8 cellular contexts compared by ENCODE assay signal in genomic region chr16:14300631-14301149, GRCh38.
A peak's percentile ranks its signal among the peaks of the same experiment; 100 is the strongest.
DNase-seq lines count a peak whose midpoint lies in the region; ATAC-seq lines count a peak whose summit lies in the region.

No MANE protein-coding gene starts in this region.

- ATAC-seq in GM19372 (IDR thresholded peaks at IDR 0.05; ENCODE audit: low read depth, unreplicated experiment), result peak; percentile 42
- peak; percentile 50 for ATAC-seq in central memory CD8-positive, alpha-beta T cell (replicated peaks; ENCODE audit: extremely low read depth, poor library complexity, severe bottlenecking)
- peak; percentile 72 for ATAC-seq in left colon
- peak; percentile 61 for ATAC-seq in stimulated activated effector memory CD8-positive, alpha-beta T cell treated with anti-CD3 and anti-CD28 coated beads, Interleukin-12 subunit alpha, Interleukin-12 subunit beta, amount 100 ng/mL, for 72 hours
- ATAC-seq in HG02852 (IDR thresholded peaks at IDR 0.05; ENCODE audit: unreplicated experiment), result no peak

- peaks cover 0 to 2% (median 0%) of the 10 kb centered on the region in 5 donors for H3K9me3 Mint-ChIP-seq in CD8-positive, alpha-beta memory T cell
- no peaks in the 10 kb centered on the region for H3K9me3 Mint-ChIP-seq in central memory CD8-positive, alpha-beta T cell
- H3K9me3 Mint-ChIP-seq in stimulated activated effector memory CD8-positive, alpha-beta T cell treated with anti-CD3 and anti-CD28 coated beads, Interleukin-12 subunit alpha, Interleukin-12 subunit beta, amount 100 ng/mL, for 72 hours, result no peaks in the 10 kb centered on the region

- H3K27ac ChIP-seq in CD8-positive, alpha-beta memory T cell (ENCODE audit: low read depth, low read length), result no peak overlapping the region

- peaks cover 5% of the 10 kb centered on the region for H3K27me3 ChIP-seq in CD8-positive, alpha-beta memory T cell (ENCODE audit: insufficient read depth, low read length, poor library complexity, severe bottlenecking)

- H3K4me1 Mint-ChIP-seq in CD8-positive, alpha-beta memory T cell, result peaks cover 16 to 19% (median 16%) of the 10 kb centered on the region in 3 donors
- H3K4me1 Mint-ChIP-seq in central memory CD8-positive, alpha-beta T cell, result peaks cover 13% of the 10 kb centered on the region
- H3K4me1 Mint-ChIP-seq in stimulated activated effector memory CD8-positive, alpha-beta T cell treated with anti-CD3 and anti-CD28 coated beads, Interleukin-12 subunit alpha, Interleukin-12 subunit beta, amount 100 ng/mL, for 72 hours, result peaks cover 18% of the 10 kb centered on the region

- peak overlapping the region in 4 of 8 donors; percentile 10 to 84 (median 52) for H3K27ac Mint-ChIP-seq in CD8-positive, alpha-beta memory T cell
- no peak overlapping the region for H3K27ac Mint-ChIP-seq in central memory CD8-positive, alpha-beta T cell (ENCODE audit: low read depth)
- H3K27ac Mint-ChIP-seq in stimulated activated effector memory CD8-positive, alpha-beta T cell treated with anti-CD3 and anti-CD28 coated beads, Interleukin-12 subunit alpha, Interleukin-12 subunit beta, amount 100 ng/mL, for 72 hours, result no peak overlapping the region

- POLR2A ChIA-PET in CD8-positive, alpha-beta memory T cell (lab: Charles Lee), result interaction anchor here (0.6 kb wide), 1 partner anchor 1294 kb away, joined by 3 read pairs; no protein-coding TSS in a partner anchor

- H3K4me3 Mint-ChIP-seq in CD8-positive, alpha-beta memory T cell, result peak overlapping the region; percentile 9 to 89 (median 79)
- peak overlapping the region; percentile 80 for H3K4me3 Mint-ChIP-seq in central memory CD8-positive, alpha-beta T cell
- peak overlapping the region; percentile 74 for H3K4me3 Mint-ChIP-seq in stimulated activated effector memory CD8-positive, alpha-beta T cell treated with anti-CD3 and anti-CD28 coated beads, Interleukin-12 subunit alpha, Interleukin-12 subunit beta, amount 100 ng/mL, for 72 hours

- H3K4me1 ChIP-seq in CD8-positive, alpha-beta memory T cell (ENCODE audit: insufficient read depth, low read length), result peaks cover 18% of the 10 kb centered on the region

- intact Hi-C loops in left colon (cut with DNase I, micrococcal nuclease), result loop anchor here in 1 of 2 donors (5.0 kb wide), 1 partner anchor 227 kb away; no protein-coding TSS in a partner anchor

- H3K36me3 Mint-ChIP-seq in CD8-positive, alpha-beta memory T cell, result no peaks in the 10 kb centered on the region
- no peaks in the 10 kb centered on the region for H3K36me3 Mint-ChIP-seq in central memory CD8-positive, alpha-beta T cell (ENCODE audit: insufficient read depth)
- no peaks in the 10 kb centered on the region for H3K36me3 Mint-ChIP-seq in stimulated activated effector memory CD8-positive, alpha-beta T cell treated with anti-CD3 and anti-CD28 coated beads, Interleukin-12 subunit alpha, Interleukin-12 subunit beta, amount 100 ng/mL, for 72 hours

- peak in 1 of 5 donors; percentile 33 for DNase-seq in CD8-positive, alpha-beta memory T cell
- peak; percentile 61 for DNase-seq in LoVo (ENCODE audit: low spot score)
- DNase-seq in SK-N-DZ (ENCODE audit: low spot score), result peak; percentile 80
- DNase-seq in central memory CD8-positive, alpha-beta T cell (ENCODE audit: low spot score in 2 of 2), result no peak
- DNase-seq in left colon, result peak; percentile 56 to 77
- DNase-seq in stimulated activated effector memory CD8-positive, alpha-beta T cell treated with anti-CD3 and anti-CD28 coated beads, Interleukin-12 subunit alpha, Interleukin-12 subunit beta, amount 100 ng/mL, for 72 hours (ENCODE audit: low spot score in 2 of 2), result no peak

- no peaks in the 10 kb centered on the region for H3K9me3 ChIP-seq in CD8-positive, alpha-beta memory T cell (ENCODE audit: low read length)

- CTCF ChIA-PET in CD8-positive, alpha-beta memory T cell (lab: Charles Lee), result interaction anchor here (0.7 to 1.5 kb wide), 2 partner anchors 14 to 245 kb away, joined by 3 to 4 read pairs; no protein-coding TSS in a partner anchor

- peak overlapping the region; percentile 56 for H3K4me3 ChIP-seq in CD8-positive, alpha-beta memory T cell (ENCODE audit: low read length)

- H3K36me3 ChIP-seq in CD8-positive, alpha-beta memory T cell (ENCODE audit: insufficient read depth, low read length), result no peaks in the 10 kb centered on the region

- peaks cover 18 to 30% of the 10 kb centered on the region in 2 donors for H3K27me3 Mint-ChIP-seq in CD8-positive, alpha-beta memory T cell
- peaks cover 42% of the 10 kb centered on the region for H3K27me3 Mint-ChIP-seq in central memory CD8-positive, alpha-beta T cell

Comparison
In these comparisons a context has a peak if more than half of its experiments do, and no peak if none do; other contexts are left out.
1. DNase-seq: peak in LoVo (single experiment), SK-N-DZ (single experiment) and left colon (2 of 2); none in central memory CD8-positive, alpha-beta T cell (0 of 2) and stimulated activated effector memory CD8-positive, alpha-beta T cell treated with anti-CD3 and anti-CD28 coated beads, Interleukin-12 subunit alpha, Interleukin-12 subunit beta, amount 100 ng/mL, for 72 hours (0 of 2).
2. Peak in every context shown above with its lines, with median percentiles within 50 percentile points of each other: H3K4me3 Mint-ChIP-seq.